Comparison of ENCODE assay signal across 15 cellular contexts in the genomic region with DNA sequence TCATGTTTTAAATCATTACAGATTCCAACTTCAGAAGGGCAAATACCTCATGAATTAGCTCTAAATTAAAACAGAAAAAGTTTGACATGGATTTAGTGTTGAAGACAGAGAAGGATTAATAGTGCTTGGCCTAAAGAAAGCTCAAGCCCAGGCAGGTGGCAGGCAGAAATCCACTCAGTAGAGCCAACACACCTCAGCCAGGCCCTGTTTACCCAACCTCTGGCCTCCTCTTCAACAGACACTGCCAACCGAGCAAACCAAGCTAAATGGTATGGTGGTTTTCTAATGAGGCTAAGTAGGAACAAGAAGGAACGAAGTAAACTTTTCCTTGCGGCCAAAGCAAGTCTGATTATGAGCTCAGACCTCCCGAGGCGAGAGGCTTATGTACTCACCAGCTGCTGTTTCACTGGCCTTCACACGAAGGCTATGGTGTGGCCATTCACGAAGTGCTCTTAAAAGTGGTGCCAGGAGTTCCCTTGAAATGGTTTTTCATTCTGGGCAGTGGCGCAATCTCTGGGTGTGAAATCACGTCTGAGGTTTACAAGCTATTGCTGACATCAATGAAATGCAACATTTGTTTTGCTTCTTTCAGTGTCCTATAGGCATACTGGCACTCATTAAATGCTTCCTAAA.
DNase-seq lines count a peak whose midpoint lies in the region; ATAC-seq, FAIRE-seq and TF ChIP-seq lines count a peak whose summit lies in the region.
"Had no signal": no experiment of that assay in that cellular context is flagged by ENCODE, and none has a peak within 500 bp of the region (broad histone marks: within the 10 kb centered on the region; RNA-seq: fewer than 3 reads in every experiment).

No MANE protein-coding gene starts in this region.

- H3K4me3 Mint-ChIP-seq in H9 (no peak overlapping the region), nephron progenitor cell (no peak overlapping the region)

- no peak overlapping the region for H3K56ac ChIP-seq in H9 (ENCODE audit: insufficient read length, low read depth, low read length)

- no peaks in the 10 kb centered on the region for H3K23me2 ChIP-seq in H9 (ENCODE audit: insufficient read length, low read depth, low read length, poor library complexity, severe bottlenecking)

- H3K36me3 Mint-ChIP-seq in H9 (ENCODE audit: insufficient read depth in 1 of 3, low read depth in 3 of 3), result peaks cover under 1 to 8% (median 5%) of the 10 kb centered on the region in 3 experiments
- H3K36me3 Mint-ChIP-seq in nephron progenitor cell (ENCODE audit: low read depth), result peaks cover 15% of the 10 kb centered on the region

- no peak overlapping the region for H2BK20ac ChIP-seq in H9 (ENCODE audit: low read depth, low read length, poor library complexity, severe bottlenecking)

- no peak overlapping the region for H3T11ph ChIP-seq in H9 (ENCODE audit: low read length)

- no peak overlapping the region for H4K8ac ChIP-seq in H9 (replicated peaks; ENCODE audit: insufficient read length, low read depth, low read length)
- H4K8ac ChIP-seq in mesenchymal stem cell (ENCODE audit: low read length), result no peak overlapping the region

- H3K4me1 Mint-ChIP-seq in H9 (peaks cover 7 to 10% of the 10 kb centered on the region in 2 experiments; a peak in 2 of 4 replicates), nephron progenitor cell (peaks cover 20% of the 10 kb centered on the region)

- H3K4me2 ChIP-seq in H9 (ENCODE audit: insufficient read depth, insufficient read length, low read length), result no peak overlapping the region
- H3K4me2 ChIP-seq in mesenchymal stem cell (ENCODE audit: low read length, poor library complexity, severe bottlenecking), result no peak overlapping the region

- H2BK5ac ChIP-seq in H9 (ENCODE audit: insufficient read length, low read length) (no peak overlapping the region), mesenchymal stem cell (ENCODE audit: low read depth, low read length, poor library complexity, severe bottlenecking) (peak overlapping the region; percentile 14)

- H3K27ac Mint-ChIP-seq in H9 (no peak overlapping the region), nephron progenitor cell (no peak overlapping the region)

- no peak overlapping the region for H4K91ac ChIP-seq in H9 (ENCODE audit: insufficient read length, low read depth, low read length)
- no peak overlapping the region for H4K91ac ChIP-seq in mesenchymal stem cell (ENCODE audit: low read length)

- H3K18ac ChIP-seq in H9 (ENCODE audit: insufficient read length, low read depth, low read length), result no peak overlapping the region
- no peak overlapping the region for H3K18ac ChIP-seq in mesenchymal stem cell (ENCODE audit: low read depth in 1 of 2, low read length in 2 of 2)

- H4K5ac ChIP-seq in H9 (ENCODE audit: insufficient read length, low read depth, low read length), result no peak overlapping the region

- H3K36me3 ChIP-seq in bronchial epithelial cell (ENCODE audit: control insufficient read depth, insufficient read depth, low read length), result no peaks in the 10 kb centered on the region
- H3K36me3 ChIP-seq in mesenchymal stem cell (ENCODE audit: control insufficient read depth in 1 of 2, insufficient read depth in 2 of 2, low read depth in 1 of 2, low read length in 2 of 2), result no peaks in the 10 kb centered on the region

- H2BK15ac ChIP-seq in H9 (ENCODE audit: low read depth, low read length) (no peak overlapping the region), mesenchymal stem cell (ENCODE audit: low read depth, poor library complexity, severe bottlenecking) (no peak overlapping the region)

- no peaks in the 10 kb centered on the region for H3K27me3 Mint-ChIP-seq in H9 (ENCODE audit: low read depth)
- H3K27me3 Mint-ChIP-seq in nephron progenitor cell (ENCODE audit: low read depth, poor library complexity), result peaks cover 3% of the 10 kb centered on the region

- H3K4me1 ChIP-seq in H9 (ENCODE audit: insufficient read depth, low read length), result peaks cover 2% of the 10 kb centered on the region; the same call in 1 of the 2 replicates
- no peaks in the 10 kb centered on the region for H3K4me1 ChIP-seq in mesenchymal stem cell (ENCODE audit: control insufficient read depth, insufficient read depth, low read depth, low read length)

- H3K23ac ChIP-seq in H9 (ENCODE audit: insufficient read length, low read depth, low read length) (no peak overlapping the region), mesenchymal stem cell (ENCODE audit: low read length in 2 of 2) (no peak overlapping the region)

- H2BK120ac ChIP-seq in H9 (ENCODE audit: low read depth, low read length, poor library complexity, severe bottlenecking) (no peak overlapping the region), mesenchymal stem cell (ENCODE audit: low read depth, low read length) (no peak overlapping the region)

- H3K27ac ChIP-seq in H9 (ENCODE audit: insufficient read length, low read depth, low read length) (no peak overlapping the region), mesenchymal stem cell (ENCODE audit: low read length, poor library complexity, severe bottlenecking) (no peak overlapping the region)

- H3K4ac ChIP-seq in H9 (ENCODE audit: low read depth, low read length), result no peak overlapping the region
- no peak overlapping the region for H3K4ac ChIP-seq in mesenchymal stem cell (ENCODE audit: low read depth in 1 of 2, low read length in 2 of 2)

- H3K9me3 Mint-ChIP-seq in H9 (peaks cover 4% of the 10 kb centered on the region in 2 experiments; a peak in 4 of 5 replicates), nephron progenitor cell (peaks cover 29% of the 10 kb centered on the region)

- no peaks in the 10 kb centered on the region for H3K79me2 ChIP-seq in H9 (ENCODE audit: insufficient read depth, low read length)

- H2AFZ ChIP-seq in H9 (ENCODE audit: low read length), result peak overlapping the region; percentile 45
- H2AFZ ChIP-seq in mesenchymal stem cell (ENCODE audit: low read depth, low read length), result no peak overlapping the region

- TF ChIP-seq CTCF in H9 (conservative IDR thresholded peaks at IDR 0.05) (no peak), bronchial epithelial cell (IDR thresholded peaks at IDR 0.05; ENCODE audit: insufficient read depth, low read length, severe bottlenecking) (no peak), nephron progenitor cell (IDR thresholded peaks at IDR 0.05) (no peak)

- H4K20me1 ChIP-seq in H9 (ENCODE audit: control insufficient read depth, insufficient read depth, insufficient read length), result no peaks in the 10 kb centered on the region

- H3K9me3 ChIP-seq in H9 (ENCODE audit: control insufficient read depth, low read depth, low read length) (peaks cover 3% of the 10 kb centered on the region), mesenchymal stem cell (ENCODE audit: control insufficient read depth, low read length) (peaks cover 21% of the 10 kb centered on the region)

- no peaks in the 10 kb centered on the region for H3K79me1 ChIP-seq in H9 (ENCODE audit: insufficient read depth, low read depth, low read length, poor library complexity, severe bottlenecking)
- no peaks in the 10 kb centered on the region for H3K79me1 ChIP-seq in mesenchymal stem cell (replicated peaks; ENCODE audit: low read length, poor library complexity, severe bottlenecking)

- FAIRE-seq in bronchial epithelial cell (lab: Jason Lieb, UNC), result no peak
- FAIRE-seq: H54, RCC 7860 had no signal

- no CpG with 5 or more reads among the region's 9 CpGs for WGBS in H9 (ENCODE audit: extremely low coverage, insufficient read length, low lambda C conversion rate)
- 79% methylated on average over 9 of the region's 9 CpGs for WGBS in mesenchymal stem cell

- H2BK12ac ChIP-seq in H9 (ENCODE audit: insufficient read length, low read depth, low read length) (no peak overlapping the region), mesenchymal stem cell (ENCODE audit: low read length in 2 of 2) (no peak overlapping the region)

- H3K14ac ChIP-seq in H9 (ENCODE audit: insufficient read depth, low read length), result no peak overlapping the region
- H3K14ac ChIP-seq in mesenchymal stem cell (ENCODE audit: low read length in 2 of 2), result no peak overlapping the region

- no peak overlapping the region for H3K9ac ChIP-seq in H9 (ENCODE audit: extremely low read depth, insufficient read length, low read length)
- no peak overlapping the region for H3K9ac ChIP-seq in mesenchymal stem cell (ENCODE audit: low read length)

- H2AK5ac ChIP-seq in H9 (ENCODE audit: insufficient read length, low read length) (no peak overlapping the region), mesenchymal stem cell (ENCODE audit: low read length, severe bottlenecking) (no peak overlapping the region)

- no peaks in the 10 kb centered on the region for H3K27me3 ChIP-seq in H9 (ENCODE audit: insufficient read depth, low read length)
- H3K27me3 ChIP-seq in bronchial epithelial cell (ENCODE audit: control insufficient read depth, insufficient read depth, low read length), result no peaks in the 10 kb centered on the region
- no peaks in the 10 kb centered on the region for H3K27me3 ChIP-seq in mesenchymal stem cell (ENCODE audit: control insufficient read depth in 1 of 2, insufficient read depth in 1 of 2, low read length in 2 of 2)

- DNase-seq in H9, result no peak
- DNase-seq in NCI-H446 treated with DMSO at 0.1 percent for 48 hours (lab: John Stamatoyannopoulos, UW), result peak; percentile 35
- peak; percentile 28 for DNase-seq in bronchial epithelial cell (ENCODE audit: low read depth)
- DNase-seq in mesenchymal stem cell, result no peak
- no peak for DNase-seq in nephron progenitor cell
- DNase-seq: ACHN, COR-L47, NCI-H1417, NCI-H1930, SIG-M5 had no signal

- ATAC-seq in HG03432 (IDR thresholded peaks at IDR 0.05; ENCODE audit: unreplicated experiment) (no peak), GM21367 (IDR thresholded peaks at IDR 0.05; ENCODE audit: unreplicated experiment) (no peak), GM19395 (IDR thresholded peaks at IDR 0.05; ENCODE audit: unreplicated experiment) (no peak)

- H3K4me3 ChIP-seq in bronchial epithelial cell (ENCODE audit: low read depth, low read length) (no peak overlapping the region), mesenchymal stem cell (ENCODE audit: insufficient read depth in 1 of 2, low read depth in 1 of 2, low read length in 2 of 2) (no peak overlapping the region)

Comparison
In these comparisons a context has a peak if more than half of its experiments do, and no peak if none do; other contexts are left out.
1. DNase-seq: peak in NCI-H446 treated with DMSO at 0.1 percent for 48 hours (single experiment) and bronchial epithelial cell (single experiment); none in H9 (single experiment), mesenchymal stem cell (single experiment) and nephron progenitor cell (single experiment).